In genomic region chr7:128041203-128041602, GRCh38 we compare ENCODE assay signal across 16 cellular contexts. TPM values are rescaled to one million over a fixed set of nuclear protein-coding genes. Genes with fewer than 3 reads are reported as not detected.
DNase-seq lines count a peak whose midpoint lies in the region; ATAC-seq and TF ChIP-seq lines count a peak whose summit lies in the region.
"Had no signal": no experiment of that assay in that cellular context is flagged by ENCODE, and none has a peak within 500 bp of the region (broad histone marks: within the 10 kb centered on the region; RNA-seq: fewer than 3 reads in every experiment).

No MANE protein-coding gene starts in this region.

- H3K27me3 Mint-ChIP-seq in brain: peaks cover 5% of the 10 kb centered on the region

- ATAC-seq in GM21723 (IDR thresholded peaks at IDR 0.05; ENCODE audit: unreplicated experiment) (no peak), GM18520 (IDR thresholded peaks at IDR 0.05; ENCODE audit: unreplicated experiment) (no peak), HG03378 (IDR thresholded peaks at IDR 0.05; ENCODE audit: unreplicated experiment) (no peak)
- ATAC-seq: activated CD8-positive, alpha-beta T cell treated with anti-CD3 and anti-CD28 coated beads, Interleukin-2, amount 10 ng/mL, durations not matched to agents 7 days and 5 days had no signal

- H3K4me3 Mint-ChIP-seq in brain: peak overlapping the region in 1 of 5 experiments; percentile 39
- H3K4me3 Mint-ChIP-seq: activated CD8-positive, alpha-beta T cell treated with anti-CD3 and anti-CD28 coated beads, Interleukin-2, amount 10 ng/mL, durations not matched to agents 7 days and 5 days; T-helper 2 cell treated with Interferon-gamma antibody and Interleukin-4, amounts not matched to agents 5 μg/mL and 100 μg/mL, for 36 hours had no signal

- H3K9me3 Mint-ChIP-seq in brain: no peaks in the 10 kb centered on the region
- H3K9me3 Mint-ChIP-seq: T-helper 2 cell treated with Interferon-gamma antibody and Interleukin-4, amounts not matched to agents 5 μg/mL and 100 μg/mL, for 36 hours had no signal

- H3K27ac Mint-ChIP-seq in brain: peak overlapping the region; percentile 43 to 92 (median 86)
- H3K27ac Mint-ChIP-seq: activated CD8-positive, alpha-beta T cell treated with anti-CD3 and anti-CD28 coated beads, Interleukin-2, amount 10 ng/mL, durations not matched to agents 7 days and 5 days; T-helper 2 cell treated with Interferon-gamma antibody and Interleukin-4, amounts not matched to agents 5 μg/mL and 100 μg/mL, for 36 hours had no signal

- H3K4me3 ChIP-seq in AG09309 (ENCODE audit: control insufficient read depth, low read depth, low read length): no peak overlapping the region
- H3K4me3 ChIP-seq: BLaER1, sigmoid colon, vagina had no signal

- no peaks in the 10 kb centered on the region for H3K36me3 Mint-ChIP-seq in brain

- DNase-seq in AG09309 (ENCODE audit: low read depth) (peak; percentile 10), HT1080 (ENCODE audit: low read depth) (peak; percentile 77), kidney tubule cell (ENCODE audit: low spot score) (peak; percentile 62)
- DNase-seq in activated CD4-positive, alpha-beta T cell treated with anti-CD3 and anti-CD28 coated beads, Interleukin-2, amount 50 U/mL, for 4 hours: no peak
- DNase-seq: activated CD8-positive, alpha-beta T cell treated with anti-CD3 and anti-CD28 coated beads, Interleukin-2, amount 10 ng/mL, durations not matched to agents 7 days and 5 days; activated naive CD4-positive, alpha-beta T cell treated with anti-CD3 and anti-CD28 coated beads, Interleukin-2, amount 50 U/mL, for 16 hours; effector memory CD4-positive, alpha-beta T cell; NCI-H2107; sigmoid colon had no signal

- TF ChIP-seq CTCF in AG09309 (IDR thresholded peaks at IDR 0.05; ENCODE audit: control insufficient read depth, insufficient read depth, low read depth, low read length, missing control alignments) (no peak), brain (conservative IDR thresholded peaks at IDR 0.05) (no peak)

- peaks cover 52% of the 10 kb centered on the region for H3K4me1 Mint-ChIP-seq in brain

RNA-seq across cellular contexts. Expression of gene LRRC4, which starts 10.0 kb away (rescaled TPM):
- not detected in 2 replicates for total RNA-seq in HT1080 (2014; rRNA removed; shearing (Covaris generic))
- polyA plus RNA-seq in HT1080 (2015; cell fraction: cytosol; rRNA removed): not detected in 2 replicates
- polyA plus RNA-seq in HT1080 (2015; cell fraction: nucleus; rRNA removed): not detected in 2 replicates
- polyA plus RNA-seq in brain (ENCODE audit: insufficient read depth, low read depth, low replicate concordance): 7.8 TPM

Comparison
In these comparisons a context has a peak if more than half of its experiments do, and no peak if none do; other contexts are left out.
1. DNase-seq: peak in AG09309 (single experiment), HT1080 (single experiment) and kidney tubule cell (single experiment); none in activated CD4-positive, alpha-beta T cell treated with anti-CD3 and anti-CD28 coated beads, Interleukin-2, amount 50 U/mL, for 4 hours (0 of 2).